ENCODE assay signal across 1 cellular context in genomic region chr2:240584486-240585031, GRCh38.
TF ChIP-seq lines count a peak whose summit lies in the region.

No MANE protein-coding gene starts in this region.

TF ChIP-seq in IMR-90, 13 proteins besides CTCF, POLR2A, EP300 and RAD21 (continued from another document):
- no peak for TF ChIP-seq ELK1 (IDR thresholded peaks at IDR 0.05; ENCODE audit: borderline replicate concordance, low read depth, low read length)
- no peak for TF ChIP-seq MXI1 (IDR thresholded peaks at IDR 0.05; ENCODE audit: borderline replicate concordance, low read depth, low read length)
- no peak for TF ChIP-seq NFE2L2 (IDR thresholded peaks at IDR 0.05; ENCODE audit: low read depth, low read length)
- no peak for TF ChIP-seq CHD1 (IDR thresholded peaks at IDR 0.05; ENCODE audit: low read depth, low read length)
- no peak for TF ChIP-seq RFX5 (IDR thresholded peaks at IDR 0.05; ENCODE audit: low read depth, low read length)
